8 cellular contexts compared by ENCODE assay signal in genomic region chr6:10404107-10404798, GRCh38. TPM values are rescaled to one million over a fixed set of nuclear protein-coding genes. Genes with fewer than 3 reads are reported as not detected.
DNase-seq lines count a peak whose midpoint lies in the region; ATAC-seq and TF ChIP-seq lines count a peak whose summit lies in the region.

No MANE protein-coding gene starts in this region.

- ATAC-seq in activated CD8-positive, alpha-beta memory T cell treated with anti-CD3 and anti-CD28 coated beads, Interleukin-2, amount 10 ng/mL, durations not matched to agents 7 days and 5 days: peak; percentile 94

- H3K36me3 Mint-ChIP-seq in Calu3 (ENCODE audit: insufficient read depth, unreplicated experiment) (peaks cover 95% of the 10 kb centered on the region), endothelial cell (ENCODE audit: low read depth, unreplicated experiment) (no peaks in the 10 kb centered on the region)
- peaks cover 9% of the 10 kb centered on the region for H3K36me3 Mint-ChIP-seq in activated CD8-positive, alpha-beta memory T cell treated with anti-CD3 and anti-CD28 coated beads, Interleukin-2, amount 10 ng/mL, durations not matched to agents 7 days and 5 days

- peak; percentile 93 for DNase-seq in Calu3
- peak; percentile 98 for DNase-seq in GM20000 (ENCODE audit: low spot score)
- DNase-seq in HS-27A (ENCODE audit: low read depth): peak; percentile 71
- DNase-seq in NOMO-1 (lab: John Stamatoyannopoulos, UW; ENCODE audit: unreplicated experiment in 2 of 2): peak; percentile 98 to 99
- DNase-seq in activated CD8-positive, alpha-beta memory T cell treated with anti-CD3 and anti-CD28 coated beads, Interleukin-2, amount 10 ng/mL, durations not matched to agents 7 days and 5 days: peak; percentile 95
- DNase-seq in endothelial cell (ENCODE audit: low spot score): peak; percentile 97
- peak; percentile 91 for DNase-seq in mucosa of gallbladder (ENCODE audit: low spot score)
- peak; percentile 31 to 58 for DNase-seq in stimulated activated CD8-positive, alpha-beta memory T cell treated with anti-CD3 and anti-CD28 coated beads, Interleukin-4, amount 100 ng/mL, for 1 hour (ENCODE audit: low read depth in 2 of 2, low spot score in 1 of 2)

- intact Hi-C loops in Calu3 (cut with micrococcal nuclease; ENCODE audit: unreplicated experiment): loop anchor here (10.0 kb wide), 1 partner anchor 89 kb away; no protein-coding TSS in a partner anchor

- peaks cover 28% of the 10 kb centered on the region for H3K4me1 Mint-ChIP-seq in Calu3 (ENCODE audit: low read depth, unreplicated experiment)
- H3K4me1 Mint-ChIP-seq in activated CD8-positive, alpha-beta memory T cell treated with anti-CD3 and anti-CD28 coated beads, Interleukin-2, amount 10 ng/mL, durations not matched to agents 7 days and 5 days: peaks cover 17% of the 10 kb centered on the region
- H3K4me1 Mint-ChIP-seq in endothelial cell (ENCODE audit: unreplicated experiment): peaks cover 20% of the 10 kb centered on the region

- CTCF ChIA-PET in Calu3 (lab: Charles Lee): interaction anchor here (1.0 to 1.2 kb wide), 2 partner anchors 15 to 371 kb away, joined by 3 to 5 read pairs; no protein-coding TSS in a partner anchor
- CTCF ChIA-PET in activated CD8-positive, alpha-beta memory T cell treated with anti-CD3 and anti-CD28 coated beads, Interleukin-2, amount 10 ng/mL, durations not matched to agents 7 days and 5 days (lab: Charles Lee): interaction anchor here (0.8 kb wide), 1 partner anchor 31 kb away, joined by 3 read pairs; no protein-coding TSS in a partner anchor

- no peaks in the 10 kb centered on the region for H3K27me3 Mint-ChIP-seq in Calu3 (ENCODE audit: unreplicated experiment)
- peaks cover 80% of the 10 kb centered on the region for H3K27me3 Mint-ChIP-seq in activated CD8-positive, alpha-beta memory T cell treated with anti-CD3 and anti-CD28 coated beads, Interleukin-2, amount 10 ng/mL, durations not matched to agents 7 days and 5 days
- peaks cover 23% of the 10 kb centered on the region for H3K27me3 Mint-ChIP-seq in endothelial cell (ENCODE audit: unreplicated experiment)

- no peak for TF ChIP-seq CTCF in Calu3 (IDR thresholded peaks at IDR 0.05; ENCODE audit: unreplicated experiment)
- peak; percentile 63 for TF ChIP-seq CTCF in GM20000 (IDR thresholded peaks at IDR 0.05; ENCODE audit: extremely low read depth, missing control alignments)
- TF ChIP-seq CTCF in endothelial cell (IDR thresholded peaks at IDR 0.05; ENCODE audit: unreplicated experiment): no peak

- H3K9me3 Mint-ChIP-seq in Calu3 (ENCODE audit: low read depth, unreplicated experiment) (no peaks in the 10 kb centered on the region), endothelial cell (ENCODE audit: unreplicated experiment) (no peaks in the 10 kb centered on the region)
- H3K9me3 Mint-ChIP-seq in activated CD8-positive, alpha-beta memory T cell treated with anti-CD3 and anti-CD28 coated beads, Interleukin-2, amount 10 ng/mL, durations not matched to agents 7 days and 5 days (ENCODE audit: low read depth): no peaks in the 10 kb centered on the region

- peak overlapping the region; percentile 93 for H3K27ac Mint-ChIP-seq in Calu3 (ENCODE audit: unreplicated experiment)
- peak overlapping the region; percentile 88 for H3K27ac Mint-ChIP-seq in activated CD8-positive, alpha-beta memory T cell treated with anti-CD3 and anti-CD28 coated beads, Interleukin-2, amount 10 ng/mL, durations not matched to agents 7 days and 5 days
- no peak overlapping the region for H3K27ac Mint-ChIP-seq in endothelial cell (ENCODE audit: unreplicated experiment)

- BruUV-seq in Calu3 (replicated peaks; lab: Mats Ljungman, UMichigan): no TSS peak

- peak overlapping the region; percentile 92 for H3K4me3 Mint-ChIP-seq in Calu3 (ENCODE audit: low read depth, unreplicated experiment)
- H3K4me3 Mint-ChIP-seq in activated CD8-positive, alpha-beta memory T cell treated with anti-CD3 and anti-CD28 coated beads, Interleukin-2, amount 10 ng/mL, durations not matched to agents 7 days and 5 days: peak overlapping the region; percentile 69
- H3K4me3 Mint-ChIP-seq in endothelial cell (ENCODE audit: unreplicated experiment): peak overlapping the region; percentile 87

RNA-seq across cellular contexts. Expression of gene TFAP2A, which starts 10.6 kb away (rescaled TPM):
- 74.7 and 77.0 TPM in 2 replicates for total RNA-seq in Calu3 (2022)
- under 1 TPM; 0.18 to 0.21 TPM for total RNA-seq in activated CD8-positive, alpha-beta memory T cell treated with anti-CD3 and anti-CD28 coated beads, Interleukin-2, amount 10 ng/mL, durations not matched to agents 7 days and 5 days
- total RNA-seq in endothelial cell (ENCODE audit: unreplicated experiment): 0.31 TPM
- total RNA-seq in mucosa of gallbladder: 0.89 TPM

Comparison
In these comparisons a context has a peak if more than half of its experiments do, and no peak if none do; other contexts are left out.
1. Peak in every context shown above with its lines: DNase-seq and ATAC-seq.
2. DNase-seq: peak in every context shown above with its lines; median percentile 98 in NOMO-1; 98 in GM20000; 97 in endothelial cell; 95 in activated CD8-positive, alpha-beta memory T cell treated with anti-CD3 and anti-CD28 coated beads, Interleukin-2, amount 10 ng/mL, durations not matched to agents 7 days and 5 days; 93 in Calu3; 91 in mucosa of gallbladder; 71 in HS-27A; 44 in stimulated activated CD8-positive, alpha-beta memory T cell treated with anti-CD3 and anti-CD28 coated beads, Interleukin-4, amount 100 ng/mL, for 1 hour.
3. RNA of gene TFAP2A, which starts 10.6 kb away (total RNA-seq): 74.7 to 77.0 TPM in Calu3; 0.89 TPM in mucosa of gallbladder (single experiment), 0.31 TPM in endothelial cell (single experiment) and 0.18 to 0.21 TPM in activated CD8-positive, alpha-beta memory T cell treated with anti-CD3 and anti-CD28 coated beads, Interleukin-2, amount 10 ng/mL, durations not matched to agents 7 days and 5 days; every median in the first group is over 10 times any median in the second.